Comparison of ENCODE assay signal across 10 cellular contexts in the genomic region with DNA sequence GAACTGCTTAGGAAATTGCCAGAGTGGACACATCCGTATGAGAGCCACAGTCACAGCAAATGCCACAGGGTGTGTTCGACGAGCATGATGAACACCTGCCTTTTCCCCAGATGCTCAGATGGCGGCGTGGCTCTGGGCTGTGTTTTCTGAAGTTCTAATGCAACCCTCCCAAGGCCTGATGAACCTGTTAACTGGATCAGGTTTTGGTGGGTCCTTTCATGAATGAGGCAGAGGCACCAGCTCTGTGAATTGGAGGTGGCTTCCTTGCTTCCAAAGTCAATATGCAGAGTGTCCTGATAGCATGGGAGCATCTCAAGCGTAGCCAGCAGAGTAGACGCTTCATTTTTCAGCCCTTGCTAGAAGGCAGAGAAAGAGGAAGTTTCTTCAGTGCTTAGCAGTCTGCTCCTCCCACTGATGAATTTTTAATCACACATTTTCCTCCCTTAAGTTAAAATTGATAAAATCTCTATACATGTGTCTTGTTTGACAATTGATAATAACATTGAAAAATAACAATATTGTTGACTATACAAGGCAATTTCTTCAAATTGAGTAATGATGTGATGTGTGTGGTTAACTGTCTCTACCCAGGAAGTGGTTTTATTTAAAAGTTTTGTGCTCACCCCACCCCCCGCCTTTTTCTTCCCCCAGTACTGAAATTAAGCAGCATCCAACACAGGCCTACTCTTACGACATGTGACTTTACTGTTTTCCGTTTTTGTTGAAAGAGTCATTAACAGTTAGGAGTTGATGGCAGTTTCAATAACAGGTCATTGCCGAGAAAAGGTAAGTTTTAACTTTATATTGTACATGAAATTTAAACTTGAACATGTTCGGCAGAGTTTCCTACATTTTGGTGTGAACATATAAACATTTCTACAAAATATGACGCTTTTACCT. TPM values are rescaled to one million over a fixed set of nuclear protein-coding genes. Genes with fewer than 3 reads are reported as not detected.
DNase-seq lines count a peak whose midpoint lies in the region; ATAC-seq, FAIRE-seq and TF ChIP-seq lines count a peak whose summit lies in the region.
"Had no signal": no experiment of that assay in that cellular context is flagged by ENCODE, and none has a peak within 500 bp of the region (broad histone marks: within the 10 kb centered on the region; RNA-seq: fewer than 3 reads in every experiment).

Gene ARHGAP15, plus strand, starts transcription at position 739 of the 900 bp plus-strand sequence.

- no peaks in the 10 kb centered on the region for H3K9me3 ChIP-seq in OCI-LY3 (ENCODE audit: insufficient read depth, low read length)
- H3K9me3 ChIP-seq in muscle layer of duodenum (ENCODE audit: control insufficient read depth in 1 of 2, low read length in 2 of 2), result no peaks in the 10 kb centered on the region
- H3K9me3 ChIP-seq in thoracic aorta, result no peaks in the 10 kb centered on the region
- H3K9me3 ChIP-seq in esophagus muscularis mucosa, result no peaks in the 10 kb centered on the region

- TF ChIP-seq CTCF in OCI-LY3 (IDR thresholded peaks at IDR 0.05; ENCODE audit: low read depth, low read length), result peak; percentile 30
- no peak for TF ChIP-seq CTCF in thoracic aorta (IDR thresholded peaks at IDR 0.05)
- TF ChIP-seq CTCF in esophagus muscularis mucosa (IDR thresholded peaks at IDR 0.05), result no peak

- peak within 1 kb of the TSS; percentile 76 for H3K4me3 ChIP-seq in OCI-LY3 (ENCODE audit: low read length)
- H3K4me3 ChIP-seq in muscle layer of duodenum (ENCODE audit: low read depth in 1 of 2, low read length in 2 of 2), result peak within 1 kb of the TSS in 1 of 2 donors; percentile 32
- peak within 1 kb of the TSS; percentile 49 for H3K4me3 ChIP-seq in thoracic aorta
- H3K4me3 ChIP-seq in esophagus muscularis mucosa, result peak within 1 kb of the TSS in 1 of 4 donors; percentile 24

- intact Hi-C loops in esophagus muscularis mucosa (cut with DNase I), result no loop called here

- H3K27me3 Mint-ChIP-seq in activated T-cell treated with anti-CD3 and anti-CD28 coated beads, Interleukin-2, amount 50 U/mL, for 72 hours (ENCODE audit: low read depth), result no peaks in the 10 kb centered on the region

- no peak for TF ChIP-seq EP300 in esophagus muscularis mucosa (IDR thresholded peaks at IDR 0.05)

- H3K4me1 ChIP-seq in OCI-LY3 (ENCODE audit: low read length) (peaks cover 33% of the 10 kb centered on the region), muscle layer of duodenum (ENCODE audit: control insufficient read depth in 1 of 2, insufficient read depth in 2 of 2, low read length in 2 of 2) (no peaks in the 10 kb centered on the region), thoracic aorta (ENCODE audit: control insufficient read depth in 1 of 2, low read depth in 2 of 2) (no peaks in the 10 kb centered on the region), esophagus muscularis mucosa (no peaks in the 10 kb centered on the region)

- H3K9ac ChIP-seq in OCI-LY3 (ENCODE audit: low read length), result peak within 1 kb of the TSS; percentile 83

- H3K79me2 ChIP-seq in OCI-LY3 (ENCODE audit: low read length), result peaks cover 44% of the 10 kb centered on the region

- H3K27ac Mint-ChIP-seq in activated T-cell treated with anti-CD3 and anti-CD28 coated beads, Interleukin-2, amount 50 U/mL, for 72 hours, result peak within 1 kb of the TSS; percentile 99

- H3K27ac ChIP-seq in OCI-LY3 (ENCODE audit: low read length), result peak within 1 kb of the TSS; percentile 93
- H3K27ac ChIP-seq in muscle layer of duodenum (ENCODE audit: low read length), result peak within 1 kb of the TSS; percentile 66
- peak within 1 kb of the TSS in 1 of 2 donors; percentile 52 for H3K27ac ChIP-seq in thoracic aorta
- peak within 1 kb of the TSS in 1 of 4 donors; percentile 31 for H3K27ac ChIP-seq in esophagus muscularis mucosa (replicated peaks in 1 of 4)

- 72% methylated on average over 13 of the region's 13 CpGs for WGBS in esophagus muscularis mucosa

- H3K36me3 Mint-ChIP-seq in activated T-cell treated with anti-CD3 and anti-CD28 coated beads, Interleukin-2, amount 50 U/mL, for 72 hours (ENCODE audit: insufficient read depth in 2 of 2), result peaks cover 5 to 9% of the 10 kb centered on the region in 2 donors

- ATAC-seq in GM18508 (IDR thresholded peaks at IDR 0.05; ENCODE audit: insufficient read depth, unreplicated experiment) (peak; percentile 83), HG02759 (IDR thresholded peaks at IDR 0.05; ENCODE audit: unreplicated experiment) (peak; percentile 94), thoracic aorta (ENCODE audit: insufficient number of reproducible peaks, low FRiP score, low read depth) (no peak)
- peak; percentile 87 to 88 for ATAC-seq in activated T-cell treated with anti-CD3 and anti-CD28 coated beads, Interleukin-2, amount 50 U/mL, for 72 hours (replicated peaks in 1 of 2)
- ATAC-seq: Panc1 had no signal

- H3K4me2 ChIP-seq in OCI-LY3 (ENCODE audit: low read length), result peak within 1 kb of the TSS; percentile 83

- no peak for TF ChIP-seq POLR2A in esophagus muscularis mucosa (IDR thresholded peaks at IDR 0.05; ENCODE audit: low read depth)

- no peak for FAIRE-seq in urothelium cell line (lab: Jason Lieb, UNC)

- H3K9me3 Mint-ChIP-seq in activated T-cell treated with anti-CD3 and anti-CD28 coated beads, Interleukin-2, amount 50 U/mL, for 72 hours, result no peaks in the 10 kb centered on the region
- H3K9me3 Mint-ChIP-seq: neural crest cell had no signal

- H2AFZ ChIP-seq in OCI-LY3 (ENCODE audit: low read depth, low read length), result peak within 1 kb of the TSS; percentile 82

- peak within 1 kb of the TSS; percentile 84 to 93 for H3K4me3 Mint-ChIP-seq in activated T-cell treated with anti-CD3 and anti-CD28 coated beads, Interleukin-2, amount 50 U/mL, for 72 hours
- H3K4me3 Mint-ChIP-seq: neural crest cell had no signal

- no peaks in the 10 kb centered on the region for H4K20me1 ChIP-seq in OCI-LY3 (ENCODE audit: insufficient read depth, low read length)

- DNase-seq in activated T-cell treated with anti-CD3 and anti-CD28 coated beads, Interleukin-2, amount 50 U/mL, for 72 hours, result peak; percentile 70 to 71
- no peak for DNase-seq in thoracic aorta (ENCODE audit: low spot score)
- no peak for DNase-seq in esophagus muscularis mucosa (ENCODE audit: extremely low spot score)
- no peak for DNase-seq in urothelium cell line (ENCODE audit: low spot score)

- H3K27me3 ChIP-seq in OCI-LY3 (ENCODE audit: low read depth, low read length) (no peaks in the 10 kb centered on the region), muscle layer of duodenum (ENCODE audit: low read depth, low read length) (no peaks in the 10 kb centered on the region), thoracic aorta (replicated peaks; ENCODE audit: insufficient read depth) (no peaks in the 10 kb centered on the region), esophagus muscularis mucosa (no peaks in the 10 kb centered on the region)

- H3K4me1 Mint-ChIP-seq in activated T-cell treated with anti-CD3 and anti-CD28 coated beads, Interleukin-2, amount 50 U/mL, for 72 hours (ENCODE audit: low read depth), result peaks cover 44% of the 10 kb centered on the region
- H3K4me1 Mint-ChIP-seq: neural crest cell had no signal

- H3K36me3 ChIP-seq in OCI-LY3 (replicated peaks; ENCODE audit: low read depth, low read length) (peaks cover 3% of the 10 kb centered on the region), muscle layer of duodenum (ENCODE audit: control insufficient read depth in 1 of 2, insufficient read depth in 2 of 2, low read length in 2 of 2) (no peaks in the 10 kb centered on the region), thoracic aorta (no peaks in the 10 kb centered on the region), esophagus muscularis mucosa (no peaks in the 10 kb centered on the region)

RNA-seq across cellular contexts. Expression of gene ARHGAP15, which starts in this region (rescaled TPM):
- 100 to 1,000 TPM in 1 of 2 donors, 10 to 100 TPM in 1; 94.6 to 111 TPM for total RNA-seq in activated T-cell treated with anti-CD3 and anti-CD28 coated beads, Interleukin-2, amount 50 U/mL, for 72 hours
- total RNA-seq in thoracic aorta (10 to 100 TPM; 11.0 to 11.8 TPM), esophagus muscularis mucosa (10 to 100 TPM in 1 of 4 donors, 1 to 10 TPM in 3; 5.4 to 13.3 (median 7.1) TPM)

Comparison
In these comparisons a context has a peak if more than half of its experiments do, and no peak if none do; other contexts are left out.
1. RNA of gene ARHGAP15 (total RNA-seq): 94.6 to 111 TPM in activated T-cell treated with anti-CD3 and anti-CD28 coated beads, Interleukin-2, amount 50 U/mL, for 72 hours; 11.0 to 11.8 TPM in thoracic aorta and 5.4 to 13.3 TPM in esophagus muscularis mucosa; every median in the first group is over 4 times any median in the second.
2. DNase-seq: peak in activated T-cell treated with anti-CD3 and anti-CD28 coated beads, Interleukin-2, amount 50 U/mL, for 72 hours (2 of 2); none in thoracic aorta (single experiment), esophagus muscularis mucosa (single experiment) and urothelium cell line (single experiment).